ENCODE assay signal across 17 cellular contexts in genomic region chr10:83538047-83538446, GRCh38.
A peak's percentile ranks its signal among the peaks of the same experiment; 100 is the strongest.
DNase-seq lines count a peak whose midpoint lies in the region; ATAC-seq and TF ChIP-seq lines count a peak whose summit lies in the region.
"Had no signal": no experiment of that assay in that cellular context is flagged by ENCODE, and none has a peak within 500 bp of the region (broad histone marks: within the 10 kb centered on the region; RNA-seq: fewer than 3 reads in every experiment).

No MANE protein-coding gene starts in this region.

- no peak overlapping the region for H3K27ac ChIP-seq in SK-N-SH (ENCODE audit: low read depth in 2 of 2, low read length in 1 of 2)
- H3K27ac ChIP-seq: BLaER1 treated with 17β-estradiol and CSF1 and Interleukin-3, amounts not matched to agents 10 nM and 100 nM had no signal

- no peaks in the 10 kb centered on the region for H3K9me2 ChIP-seq in SK-N-SH

- H3K9ac ChIP-seq in SK-N-SH = no peak overlapping the region
- H3K9ac ChIP-seq: BLaER1 treated with 17β-estradiol and CSF1 and Interleukin-3, amounts not matched to agents 10 nM and 100 nM had no signal

- H3K4me2 ChIP-seq in SK-N-SH = no peak overlapping the region
- H3K4me2 ChIP-seq: BLaER1 treated with 17β-estradiol and CSF1 and Interleukin-3, amounts not matched to agents 10 nM and 100 nM had no signal

- no peaks in the 10 kb centered on the region for H3F3A ChIP-seq in SK-N-SH (replicated peaks; ENCODE audit: insufficient read depth)

- peaks cover 15% of the 10 kb centered on the region for H3K4me1 Mint-ChIP-seq in neural crest cell
- H3K4me1 Mint-ChIP-seq in activated T-cell treated with anti-CD3 and anti-CD28 coated beads, Interleukin-2, amount 50 U/mL, for 72 hours (ENCODE audit: low read depth) = no peaks in the 10 kb centered on the region
- H3K4me1 Mint-ChIP-seq: IgD-negative memory B cell had no signal

- no peak for TF ChIP-seq RAD21 in SK-N-SH (IDR thresholded peaks at IDR 0.05; ENCODE audit: low read length)

- no peaks in the 10 kb centered on the region for H3K79me2 ChIP-seq in SK-N-SH (ENCODE audit: insufficient read depth)

- H3K4me3 ChIP-seq in SK-N-SH (ENCODE audit: low read depth in 2 of 2, low read length in 1 of 2) = no peak overlapping the region
- H3K4me3 ChIP-seq: BLaER1 treated with 17β-estradiol and CSF1 and Interleukin-3, amounts not matched to agents 10 nM and 100 nM had no signal

- H3K36me3 ChIP-seq in SK-N-SH (replicated peaks in 1 of 2; ENCODE audit: control insufficient read depth in 1 of 2, insufficient read depth in 2 of 2, low read length in 1 of 2) = no peaks in the 10 kb centered on the region
- H3K36me3 ChIP-seq: BLaER1 treated with 17β-estradiol and CSF1 and Interleukin-3, amounts not matched to agents 10 nM and 100 nM had no signal

- H3K27ac Mint-ChIP-seq in neural crest cell (ENCODE audit: unreplicated experiment) = peak overlapping the region; percentile 12
- no peak overlapping the region for H3K27ac Mint-ChIP-seq in activated T-cell treated with anti-CD3 and anti-CD28 coated beads, Interleukin-2, amount 50 U/mL, for 72 hours
- H3K27ac Mint-ChIP-seq: CD8-positive, alpha-beta T cell; H9; IgD-negative memory B cell had no signal

- TF ChIP-seq CTCF in SK-N-SH (IDR thresholded peaks at IDR 0.05) = no peak
- no peak for TF ChIP-seq CTCF in neural crest cell (conservative IDR thresholded peaks at IDR 0.05)

- no peaks in the 10 kb centered on the region for H3K36me3 Mint-ChIP-seq in neural crest cell (ENCODE audit: low read depth)
- H3K36me3 Mint-ChIP-seq in activated T-cell treated with anti-CD3 and anti-CD28 coated beads, Interleukin-2, amount 50 U/mL, for 72 hours (ENCODE audit: insufficient read depth in 2 of 2) = no peaks in the 10 kb centered on the region
- H3K36me3 Mint-ChIP-seq: CD8-positive, alpha-beta T cell; IgD-negative memory B cell had no signal

- peaks cover 0 to 4% of the 10 kb centered on the region in 2 experiments; a peak in 2 of 4 replicates for H3K4me1 ChIP-seq in SK-N-SH (ENCODE audit: control insufficient read depth in 1 of 2, insufficient read depth in 2 of 2, low read depth in 1 of 2, low read length in 1 of 2)

- H3K27me3 Mint-ChIP-seq in neural crest cell (ENCODE audit: low read depth) = no peaks in the 10 kb centered on the region
- H3K27me3 Mint-ChIP-seq in activated T-cell treated with anti-CD3 and anti-CD28 coated beads, Interleukin-2, amount 50 U/mL, for 72 hours (ENCODE audit: low read depth) = no peaks in the 10 kb centered on the region
- H3K27me3 Mint-ChIP-seq: IgD-negative memory B cell had no signal

- no peak overlapping the region for H3K4me3 Mint-ChIP-seq in neural crest cell
- H3K4me3 Mint-ChIP-seq in activated T-cell treated with anti-CD3 and anti-CD28 coated beads, Interleukin-2, amount 50 U/mL, for 72 hours = no peak overlapping the region
- H3K4me3 Mint-ChIP-seq: CD8-positive, alpha-beta T cell; H9; IgD-negative memory B cell had no signal

- no peaks in the 10 kb centered on the region for H3K27me3 ChIP-seq in SK-N-SH (ENCODE audit: insufficient read depth)
- H3K27me3 ChIP-seq: BLaER1 treated with 17β-estradiol and CSF1 and Interleukin-3, amounts not matched to agents 10 nM and 100 nM had no signal

- H4K20me1 ChIP-seq in SK-N-SH (ENCODE audit: insufficient read depth) = no peaks in the 10 kb centered on the region
- H4K20me1 ChIP-seq: BLaER1 treated with 17β-estradiol and CSF1 and Interleukin-3, amounts not matched to agents 10 nM and 100 nM had no signal

- H2AFZ ChIP-seq in SK-N-SH (ENCODE audit: low read depth) = no peak overlapping the region

- POLR2A ChIA-PET in SK-N-SH (lab: Yijun Ruan, JAX) = no interaction called here

- ATAC-seq in SK-N-SH treated with all-trans-retinoic acid at 6 μM for 48 hours (no peak), HG02623 (IDR thresholded peaks at IDR 0.05; ENCODE audit: unreplicated experiment) (no peak)
- no peak for ATAC-seq in activated T-cell treated with anti-CD3 and anti-CD28 coated beads, Interleukin-2, amount 50 U/mL, for 72 hours (replicated peaks in 1 of 2)
- ATAC-seq: CD8-positive, alpha-beta T cell; HepG2 had no signal

- no peak for TF ChIP-seq EP300 in SK-N-SH (IDR thresholded peaks at IDR 0.05; ENCODE audit: borderline replicate concordance in 1 of 2, low read depth in 1 of 2, low read length in 1 of 2)

- no peaks in the 10 kb centered on the region for H3K9me3 Mint-ChIP-seq in neural crest cell
- peaks cover 2 to 7% of the 10 kb centered on the region in 2 donors for H3K9me3 Mint-ChIP-seq in activated T-cell treated with anti-CD3 and anti-CD28 coated beads, Interleukin-2, amount 50 U/mL, for 72 hours
- H3K9me3 Mint-ChIP-seq: H9 had no signal

- DNase-seq in SK-N-SH (no peak), NCI-H2171 (lab: John Stamatoyannopoulos, UW) (peak; percentile 19), SK-N-DZ (ENCODE audit: low spot score) (peak; percentile 98), neural crest cell (ENCODE audit: low read depth, low spot score) (no peak), pons (ENCODE audit: low spot score) (no peak)
- DNase-seq in activated T-cell treated with anti-CD3 and anti-CD28 coated beads, Interleukin-2, amount 50 U/mL, for 72 hours = no peak
- DNase-seq: 8988T; Calu3; CD8-positive, alpha-beta T cell; DMS79 treated with DMSO at 0.1 percent for 48 hours; GF-D8; H9 had no signal

- no peaks in the 10 kb centered on the region for H3K9me3 ChIP-seq in SK-N-SH
- H3K9me3 ChIP-seq: BLaER1 treated with 17β-estradiol and CSF1 and Interleukin-3, amounts not matched to agents 10 nM and 100 nM had no signal

- CTCF ChIA-PET in SK-N-SH (lab: Yijun Ruan, JAX) = interaction anchor here (1.2 to 2.1 kb wide), 2 partner anchors 16 to 334 kb away, joined by 3 to 6 read pairs; no protein-coding TSS in a partner anchor

TF ChIP-seq in SK-N-SH, 30 proteins besides CTCF, POLR2A, EP300 and RAD21:
- TF ChIP-seq NRF1 (IDR thresholded peaks at IDR 0.05; ENCODE audit: low read depth, low read length) (no peak), GATA2 (CRISPR knock-in tag; IDR thresholded peaks at IDR 0.05) (0 out of 2 replicates have a peak, but pooled peaks have one; percentile 15)

TF ChIP-seq in SK-N-SH treated with all-trans-retinoic acid at 6 μM for 48 hours, 23 proteins besides CTCF, POLR2A, EP300 and RAD21:
- TF ChIP-seq BACH2 (CRISPR knock-in tag; IDR thresholded peaks at IDR 0.05; ENCODE audit: borderline replicate concordance) (no peak), TOX (CRISPR knock-in tag; IDR thresholded peaks at IDR 0.05; ENCODE audit: borderline replicate concordance) (no peak), ARNTL (CRISPR knock-in tag; IDR thresholded peaks at IDR 0.05; ENCODE audit: borderline replicate concordance, low read depth) (no peak), ZC3H10 (CRISPR knock-in tag; IDR thresholded peaks at IDR 0.05) (no peak), TSHZ2 (CRISPR knock-in tag; IDR thresholded peaks at IDR 0.05) (no peak), ZNF8 (CRISPR knock-in tag; IDR thresholded peaks at IDR 0.05) (no peak), SNAI2 (CRISPR knock-in tag; IDR thresholded peaks at IDR 0.05) (no peak), CSDC2 (CRISPR knock-in tag; IDR thresholded peaks at IDR 0.05) (no peak), OSR1 (CRISPR knock-in tag; IDR thresholded peaks at IDR 0.05) (no peak), ZFP3 (CRISPR knock-in tag; IDR thresholded peaks at IDR 0.05) (no peak)

Comparison
In these comparisons a context has a peak if more than half of its experiments do, and no peak if none do; other contexts are left out.
1. DNase-seq: peak in NCI-H2171 (single experiment) and SK-N-DZ (single experiment); none in SK-N-SH (single experiment), neural crest cell (single experiment), pons (single experiment) and activated T-cell treated with anti-CD3 and anti-CD28 coated beads, Interleukin-2, amount 50 U/mL, for 72 hours (0 of 2).